In genomic region chr20:35663813-35664543, GRCh38 we compare ENCODE assay signal across 8 cellular contexts. TPM values are rescaled to one million over a fixed set of nuclear protein-coding genes. Genes with fewer than 3 reads are reported as not detected.
DNase-seq lines count a peak whose midpoint lies in the region; ATAC-seq, FAIRE-seq and TF ChIP-seq lines count a peak whose summit lies in the region.

No MANE protein-coding gene starts in this region.

- no peaks in the 10 kb centered on the region for H3K9me3 Mint-ChIP-seq in activated naive CD4-positive, alpha-beta T cell treated with anti-CD3 and anti-CD28 coated beads, Interleukin-2, amount 50 U/mL, for 72 hours

- peak overlapping the region; percentile 99 for H3K9ac ChIP-seq in SK-N-MC (ENCODE audit: insufficient read length)

- TF ChIP-seq POLR2A in heart left ventricle (IDR thresholded peaks at IDR 0.05): no peak
- no peak for TF ChIP-seq POLR2A in vagina (IDR thresholded peaks at IDR 0.05)

- H3K9me3 ChIP-seq in SK-N-MC (ENCODE audit: low read depth, low read length) (0 out of 2 replicates have a peak, but pooled peaks cover 3% of the 10 kb centered on the region), heart left ventricle (no peaks in the 10 kb centered on the region), vagina (no peaks in the 10 kb centered on the region)

- ATAC-seq in GM21367 (IDR thresholded peaks at IDR 0.05; ENCODE audit: unreplicated experiment) (peak; percentile 14), heart left ventricle (peak; percentile 34 to 72 (median 68))
- ATAC-seq in activated naive CD4-positive, alpha-beta T cell treated with anti-CD3 and anti-CD28 coated beads, Interleukin-2, amount 50 U/mL, for 72 hours: peak; percentile 14 to 38

- peaks cover 2 to 52% (median 38%) of the 10 kb centered on the region in 12 donors for H3K4me1 ChIP-seq in heart left ventricle
- peaks cover 50% of the 10 kb centered on the region for H3K4me1 ChIP-seq in vagina

- WGBS in heart left ventricle, 4 donors: 0% methylated on average over 21 to 25 of the region's 25 CpGs

- peak overlapping the region; percentile 99 to 100 for H3K27ac Mint-ChIP-seq in activated naive CD4-positive, alpha-beta T cell treated with anti-CD3 and anti-CD28 coated beads, Interleukin-2, amount 50 U/mL, for 72 hours

- H3K4me3 ChIP-seq in SK-N-MC (peak overlapping the region; percentile 96), heart left ventricle (peak overlapping the region; percentile 74 to 95 (median 85)), vagina (peak overlapping the region; percentile 89 to 96)

- TF ChIP-seq CTCF in heart left ventricle (IDR thresholded peaks at IDR 0.05) (no peak), vagina (IDR thresholded peaks at IDR 0.05) (no peak)

- H3K36me3 Mint-ChIP-seq in activated naive CD4-positive, alpha-beta T cell treated with anti-CD3 and anti-CD28 coated beads, Interleukin-2, amount 50 U/mL, for 72 hours: peaks cover 27 to 48% of the 10 kb centered on the region in 2 donors

- H3K36me3 ChIP-seq in SK-N-MC (ENCODE audit: insufficient read depth, low read length) (peaks cover 30% of the 10 kb centered on the region), heart left ventricle (peaks cover 0 to 14% (median 9%) of the 10 kb centered on the region in 9 donors), vagina (peaks cover 0 to 9% of the 10 kb centered on the region in 2 donors)

- DNase-seq in DMS 273 (lab: John Stamatoyannopoulos, UW; ENCODE audit: unreplicated experiment) (peak; percentile 76), HTR-8/SVneo (ENCODE audit: insufficient read length, low spot score) (peak; percentile 39), SK-N-MC (ENCODE audit: low read depth, low spot score) (no peak), heart left ventricle (peak in 4 of 5 donors; percentile 25 to 34 (median 33)), renal cortical epithelial cell (ENCODE audit: low read depth) (peak; percentile 17), vagina (ENCODE audit: extremely low spot score in 2 of 2) (no peak)
- peak; percentile 66 to 75 for DNase-seq in activated naive CD4-positive, alpha-beta T cell treated with anti-CD3 and anti-CD28 coated beads, Interleukin-2, amount 50 U/mL, for 72 hours (ENCODE audit: low spot score in 2 of 2)

- no peak for FAIRE-seq in HTR-8/SVneo (lab: Jason Lieb, UNC)

- intact Hi-C loops in heart left ventricle (cut with DNase I): loop anchor here in 8 of 10 donors (1.0 to 10.0 kb wide), 5 partner anchors 47 to 119 kb away; partner anchors contain the start of genes SPAG4 (in 5 of the 8) and ERGIC3 (in 1 of the 8)
- intact Hi-C loops in vagina (cut with DNase I): no loop called here

- no peaks in the 10 kb centered on the region for H3K27me3 ChIP-seq in heart left ventricle
- no peaks in the 10 kb centered on the region for H3K27me3 ChIP-seq in vagina

- H3K27ac ChIP-seq in SK-N-MC (peak overlapping the region; percentile 86), heart left ventricle (peak overlapping the region; percentile 93 to 100 (median 98)), vagina (peak overlapping the region; percentile 100)

RNA-seq across cellular contexts. Expression of gene CPNE1, which starts 0.7 kb away (rescaled TPM):
- 100 to 1,000 TPM; 332 to 352 TPM for total RNA-seq in activated naive CD4-positive, alpha-beta T cell treated with anti-CD3 and anti-CD28 coated beads, Interleukin-2, amount 50 U/mL, for 72 hours
- total RNA-seq in heart left ventricle (10 to 100 TPM; 25.7 to 75.6 (median 56.1) TPM), renal cortical epithelial cell (73.1 and 119 TPM in 2 replicates), vagina (149 TPM)
- 10 to 100 TPM; 37.8 to 55.4 TPM for polyA plus RNA-seq in heart left ventricle

RNA-seq across cellular contexts. Expression of gene RBM12, which starts 0.7 kb away (rescaled TPM):
- 100 to 1,000 TPM; 110 to 116 TPM for total RNA-seq in activated naive CD4-positive, alpha-beta T cell treated with anti-CD3 and anti-CD28 coated beads, Interleukin-2, amount 50 U/mL, for 72 hours
- total RNA-seq in heart left ventricle: 10 to 100 TPM; 15.8 to 61.7 (median 44.4) TPM
- 10 to 100 TPM in 1 of 2 donors, 1 to 10 TPM in 1; 7.4 to 26.4 TPM for polyA plus RNA-seq in heart left ventricle
- total RNA-seq in renal cortical epithelial cell: 55.6 and 59.0 TPM in 2 replicates
- total RNA-seq in vagina: 26.8 TPM

RNA-seq across cellular contexts. Expression of gene NFS1, which starts 35.2 kb away (rescaled TPM):
- total RNA-seq in activated naive CD4-positive, alpha-beta T cell treated with anti-CD3 and anti-CD28 coated beads, Interleukin-2, amount 50 U/mL, for 72 hours: 10 to 100 TPM; 48.5 to 50.1 TPM
- 10 to 100 TPM; 38.1 to 67.5 (median 58.3) TPM for total RNA-seq in heart left ventricle
- polyA plus RNA-seq in heart left ventricle: 10 to 100 TPM; 27.4 to 59.9 TPM
- total RNA-seq in renal cortical epithelial cell: 37.7 and 53.9 TPM in 2 replicates
- total RNA-seq in vagina: 15.2 TPM

RNA-seq across cellular contexts. Expression of gene ROMO1, which starts 35.2 kb away (rescaled TPM):
- 100 to 1,000 TPM; 111 to 120 TPM for total RNA-seq in activated naive CD4-positive, alpha-beta T cell treated with anti-CD3 and anti-CD28 coated beads, Interleukin-2, amount 50 U/mL, for 72 hours
- 100 to 1,000 TPM; 120 to 591 (median 174) TPM for total RNA-seq in heart left ventricle
- 100 to 1,000 TPM; 241 to 534 TPM for polyA plus RNA-seq in heart left ventricle
- 86.9 and 420 TPM in 2 replicates for total RNA-seq in renal cortical epithelial cell
- 248 TPM for total RNA-seq in vagina

RNA-seq across cellular contexts. Expression of gene SPAG4, which starts 48.3 kb away (rescaled TPM):
- 10 to 100 TPM in 1 of 2 donors, 1 to 10 TPM in 1; 9.6 to 13.2 TPM for total RNA-seq in activated naive CD4-positive, alpha-beta T cell treated with anti-CD3 and anti-CD28 coated beads, Interleukin-2, amount 50 U/mL, for 72 hours
- total RNA-seq in heart left ventricle (1 to 10 TPM; 1.1 to 6.8 (median 4.5) TPM), renal cortical epithelial cell (13.8 and 37.0 TPM in 2 replicates), vagina (6.9 TPM)
- polyA plus RNA-seq in heart left ventricle: 1 to 10 TPM; 4.3 to 6.9 TPM

Comparison
In these comparisons a context has a peak if more than half of its experiments do, and no peak if none do; other contexts are left out.
1. DNase-seq: peak in DMS 273 (single experiment), HTR-8/SVneo (single experiment), activated naive CD4-positive, alpha-beta T cell treated with anti-CD3 and anti-CD28 coated beads, Interleukin-2, amount 50 U/mL, for 72 hours (2 of 2), heart left ventricle (4 of 5) and renal cortical epithelial cell (single experiment); none in SK-N-MC (single experiment) and vagina (0 of 2).
2. ATAC-seq: peak in every context shown above with its lines; median percentile 68 in heart left ventricle; 26 in activated naive CD4-positive, alpha-beta T cell treated with anti-CD3 and anti-CD28 coated beads, Interleukin-2, amount 50 U/mL, for 72 hours; 14 in GM21367.
3. Peak in every context shown above with its lines, with median percentiles within 50 percentile points of each other: H3K27ac ChIP-seq and H3K4me3 ChIP-seq.